ENCODE assay signal across 14 cellular contexts in genomic region chr6:167532410-167533294, GRCh38.
DNase-seq lines count a peak whose midpoint lies in the region; ATAC-seq and TF ChIP-seq lines count a peak whose summit lies in the region.
"Had no signal": no experiment of that assay in that cellular context is flagged by ENCODE, and none has a peak within 500 bp of the region (broad histone marks: within the 10 kb centered on the region; RNA-seq: fewer than 3 reads in every experiment).

No MANE protein-coding gene starts in this region.

- H3K36me3 Mint-ChIP-seq in neural progenitor cell, result no peaks in the 10 kb centered on the region

- H3K4me1 Mint-ChIP-seq in neural progenitor cell, result peaks cover 55% of the 10 kb centered on the region

- H3K9ac ChIP-seq in neural progenitor cell, result no peak overlapping the region
- H3K9ac ChIP-seq: parathyroid adenoma had no signal

- H3K27ac ChIP-seq in WERI-Rb-1 (peak overlapping the region; percentile 52), neural progenitor cell (no peak overlapping the region)
- H3K27ac ChIP-seq: esophagus muscularis mucosa, parathyroid adenoma had no signal

- H3F3A ChIP-seq in neural progenitor cell (ENCODE audit: low read depth), result peaks cover 4% of the 10 kb centered on the region

- H3K27me3 Mint-ChIP-seq in neural progenitor cell (ENCODE audit: insufficient read depth, low read depth), result peaks cover 8% of the 10 kb centered on the region

- H3K79me2 ChIP-seq in neural progenitor cell (ENCODE audit: low read depth), result no peaks in the 10 kb centered on the region
- H3K79me2 ChIP-seq: parathyroid adenoma had no signal

- TF ChIP-seq CTCF in WERI-Rb-1 (IDR thresholded peaks at IDR 0.05; ENCODE audit: low read depth, low read length) (no peak), neural progenitor cell (IDR thresholded peaks at IDR 0.05) (no peak)

- H3K27ac Mint-ChIP-seq in neural progenitor cell, result peak overlapping the region; percentile 58

- in situ Hi-C loops in HAP-1 (cut with MboI; ENCODE audit: low sequenced_read_pairs), result no loop called here

- H3K4me3 ChIP-seq in HAP-1, result no peak overlapping the region
- no peak overlapping the region for H3K4me3 ChIP-seq in WERI-Rb-1 (ENCODE audit: low read depth, low read length)
- no peak overlapping the region for H3K4me3 ChIP-seq in neural progenitor cell
- H3K4me3 ChIP-seq: esophagus muscularis mucosa had no signal

- peak; percentile 22 to 53 for DNase-seq in HAP-1 (ENCODE audit: low spot score in 2 of 2)
- peak; percentile 99 for DNase-seq in NCI-H2171 treated with DMSO at 0.1 percent for 48 hours (lab: John Stamatoyannopoulos, UW)
- DNase-seq in WERI-Rb-1, result peak; percentile 32
- no peak for DNase-seq in neural progenitor cell (ENCODE audit: low spot score)
- DNase-seq in NCI-H1930 (lab: John Stamatoyannopoulos, UW), result no peak
- DNase-seq: activated CD4-positive, alpha-beta T cell treated with anti-CD3 and anti-CD28 coated beads, Interleukin-2, amount 50 U/mL, for 1 hour; activated gamma-delta T cell; central memory CD4-positive, alpha-beta T cell; COR-L47; effector CD4-positive, alpha-beta T cell had no signal

- no peak overlapping the region for H2AFZ ChIP-seq in neural progenitor cell (replicated peaks)
- H2AFZ ChIP-seq: parathyroid adenoma had no signal

- H4K20me1 ChIP-seq in neural progenitor cell (ENCODE audit: low read depth), result no peaks in the 10 kb centered on the region

- H3K9me3 ChIP-seq in HAP-1 (no peaks in the 10 kb centered on the region; the same call in 1 of the 2 replicates), WERI-Rb-1 (ENCODE audit: severe bottlenecking) (peaks cover 2% of the 10 kb centered on the region), neural progenitor cell (ENCODE audit: low read depth) (no peaks in the 10 kb centered on the region)
- H3K9me3 ChIP-seq: esophagus muscularis mucosa had no signal

- H3K9me3 Mint-ChIP-seq in neural progenitor cell, result peaks cover 3% of the 10 kb centered on the region

- H3K4me2 ChIP-seq in neural progenitor cell, result no peak overlapping the region

- H3K27me3 ChIP-seq in HAP-1 (ENCODE audit: low read depth) (no peaks in the 10 kb centered on the region), WERI-Rb-1 (ENCODE audit: insufficient read depth, low read depth, severe bottlenecking) (no peaks in the 10 kb centered on the region), neural progenitor cell (no peaks in the 10 kb centered on the region)

- ATAC-seq in HG03520 (IDR thresholded peaks at IDR 0.05; ENCODE audit: unreplicated experiment) (no peak), GM21381 (IDR thresholded peaks at IDR 0.05; ENCODE audit: unreplicated experiment) (no peak)

- H3K36me3 ChIP-seq in HAP-1 (replicated peaks) (no peaks in the 10 kb centered on the region), WERI-Rb-1 (no peaks in the 10 kb centered on the region), neural progenitor cell (no peaks in the 10 kb centered on the region)
- H3K36me3 ChIP-seq: esophagus muscularis mucosa had no signal

- no peak overlapping the region for H3K4me3 Mint-ChIP-seq in neural progenitor cell

- H3K4me1 ChIP-seq in HAP-1 (peaks cover 17% of the 10 kb centered on the region), neural progenitor cell (peaks cover 15% of the 10 kb centered on the region)
- H3K4me1 ChIP-seq: esophagus muscularis mucosa, parathyroid adenoma had no signal

Comparison
In these comparisons a context has a peak if more than half of its experiments do, and no peak if none do; other contexts are left out.
1. DNase-seq: peak in HAP-1 (2 of 2), NCI-H2171 treated with DMSO at 0.1 percent for 48 hours (single experiment) and WERI-Rb-1 (single experiment); none in neural progenitor cell (single experiment) and NCI-H1930 (0 of 2).